18 cellular contexts compared by ENCODE assay signal in the genomic region with DNA sequence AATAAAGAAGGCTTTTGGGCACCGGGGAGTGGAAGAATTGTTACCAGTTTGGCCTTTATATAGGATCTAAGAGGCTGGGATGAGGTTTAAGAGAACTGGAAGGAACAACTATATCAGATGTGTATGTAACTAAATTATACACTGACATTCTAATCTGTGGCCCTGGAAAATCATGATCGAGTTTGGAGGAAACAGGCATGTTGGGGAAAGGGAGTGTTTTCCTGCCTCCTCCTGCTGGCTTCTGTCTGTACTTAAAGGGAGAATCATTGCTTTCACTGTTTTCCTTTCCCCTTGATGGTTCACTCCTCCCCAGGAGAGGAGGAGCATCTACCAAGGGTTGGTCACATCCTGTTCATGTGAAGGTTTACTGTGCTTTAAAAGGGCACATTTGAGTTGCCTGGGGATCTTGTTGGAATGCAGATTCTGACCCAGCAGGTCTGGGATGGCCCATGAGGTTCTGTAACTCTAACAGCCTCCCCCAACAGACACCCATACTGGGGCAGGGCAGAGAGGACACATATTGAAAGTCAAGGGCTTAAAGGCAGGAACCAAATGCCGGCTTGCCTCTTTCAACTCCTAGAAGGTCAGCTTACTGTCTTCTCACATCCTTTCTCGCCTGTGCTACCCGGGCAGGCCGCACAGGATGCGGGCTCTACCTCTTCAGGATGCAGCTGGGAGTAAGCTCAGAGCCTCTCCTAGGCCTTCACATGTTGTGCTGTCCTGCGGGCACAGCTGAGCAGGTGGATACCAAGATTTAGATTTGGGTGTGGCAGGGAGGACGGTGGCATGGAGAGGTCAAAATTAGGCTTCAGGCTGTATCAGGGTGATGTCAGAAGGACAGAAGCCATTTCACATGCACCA.
A peak's percentile ranks its signal among the peaks of the same experiment; 100 is the strongest.
DNase-seq lines count a peak whose midpoint lies in the region; ATAC-seq and TF ChIP-seq lines count a peak whose summit lies in the region.
"Had no signal": no experiment of that assay in that cellular context is flagged by ENCODE, and none has a peak within 500 bp of the region (broad histone marks: within the 10 kb centered on the region; RNA-seq: fewer than 3 reads in every experiment).

No MANE protein-coding gene starts in this region.

- no peaks in the 10 kb centered on the region for H4K20me1 ChIP-seq in IMR-90 (ENCODE audit: insufficient read depth, low read length)

- ATAC-seq in IMR-90 (ENCODE audit: low read depth) (peak; percentile 29; the same call in 1 of the 2 replicates), GM18867 (IDR thresholded peaks at IDR 0.05; ENCODE audit: unreplicated experiment) (no peak), GM18511 (IDR thresholded peaks at IDR 0.05; ENCODE audit: unreplicated experiment) (no peak), HG03045 (IDR thresholded peaks at IDR 0.05; ENCODE audit: unreplicated experiment) (no peak)
- ATAC-seq: activated T-helper 17 cell treated with anti-CD3 and anti-CD28 coated beads, Interleukin-2, amount 50 U/mL, for 72 hours; left ventricle myocardium superior had no signal

- no peak overlapping the region for H3K9ac ChIP-seq in IMR-90 (ENCODE audit: low read depth, low read length)

- CTCF ChIA-PET in IMR-90 (lab: Yijun Ruan, JAX), result no interaction called here

- no peak overlapping the region for H4K5ac ChIP-seq in IMR-90 (ENCODE audit: low read depth, low read length)

- H3K4me3 ChIP-seq in IMR-90 (ENCODE audit: insufficient read depth, low read depth, low read length) (no peak overlapping the region), epithelial cell of esophagus (ENCODE audit: low read length) (no peak overlapping the region), prostate gland (no peak overlapping the region)
- H3K4me3 ChIP-seq: thoracic aorta had no signal

- dilution Hi-C loops in IMR-90 (cut with HindIII; ENCODE audit: low sequenced_read_pairs, unreplicated experiment), result no loop called here

- H3K56ac ChIP-seq in IMR-90 (ENCODE audit: extremely low read depth, insufficient read depth, low read length), result no peak overlapping the region

- TF ChIP-seq CTCF in IMR-90 (conservative IDR thresholded peaks at IDR 0.05; ENCODE audit: low read depth, low read length) (no peak), epithelial cell of esophagus (IDR thresholded peaks at IDR 0.05; ENCODE audit: insufficient read depth, low read depth, low read length, missing control alignments) (no peak), nephron (IDR thresholded peaks at IDR 0.05; ENCODE audit: unreplicated experiment in 3 of 3) (no peak), prostate gland (IDR thresholded peaks at IDR 0.05) (no peak)

- H2AK9ac ChIP-seq in IMR-90 (replicated peaks; ENCODE audit: low read depth, low read length, poor library complexity), result no peak overlapping the region

- H3K9me1 ChIP-seq in IMR-90 (ENCODE audit: insufficient read depth, low read length), result no peaks in the 10 kb centered on the region; the same call in 1 of the 2 replicates

- TF ChIP-seq RAD21 in IMR-90 (IDR thresholded peaks at IDR 0.05; ENCODE audit: low read length), result no peak

- peak overlapping the region; percentile 55 to 86 (median 74) for H3K27ac Mint-ChIP-seq in nephron
- H3K27ac Mint-ChIP-seq: activated T-helper 17 cell treated with anti-CD3 and anti-CD28 coated beads, Interleukin-2, amount 50 U/mL, for 72 hours had no signal

- H3K79me1 ChIP-seq in IMR-90 (ENCODE audit: low read depth in 1 of 2, low read length in 2 of 2), result no peaks in the 10 kb centered on the region

- H2AK5ac ChIP-seq in IMR-90 (ENCODE audit: low read depth, low read length), result no peak overlapping the region

- H2BK5ac ChIP-seq in IMR-90 (ENCODE audit: low read depth, low read length, poor library complexity, severe bottlenecking), result no peak overlapping the region

- no peak overlapping the region for H2BK20ac ChIP-seq in IMR-90 (ENCODE audit: low read depth, low read length)

- POLR2A ChIA-PET in IMR-90 (lab: Charles Lee; ENCODE audit: unreplicated experiment), result interaction anchor here (0.6 kb wide), 1 partner anchor 412 kb away, joined by 4 read pairs; no protein-coding TSS in a partner anchor

- peaks cover 31% of the 10 kb centered on the region for H3K4me1 Mint-ChIP-seq in nephron
- H3K4me1 Mint-ChIP-seq: activated T-helper 17 cell treated with anti-CD3 and anti-CD28 coated beads, Interleukin-2, amount 50 U/mL, for 72 hours had no signal

- H3K23ac ChIP-seq in IMR-90 (ENCODE audit: low read depth, low read length), result no peak overlapping the region

- no peaks in the 10 kb centered on the region for H3K27me3 ChIP-seq in IMR-90 (ENCODE audit: control insufficient read depth, insufficient read depth, low read length)
- no peaks in the 10 kb centered on the region for H3K27me3 ChIP-seq in prostate gland (replicated peaks; ENCODE audit: insufficient read depth)

- 0% methylated on average over 1 of the region's 9 CpGs; no CpG with 5 or more reads in 1 of the 2 experiments for WGBS in IMR-90 (ENCODE audit: extremely low coverage in 2 of 2, insufficient read length in 1 of 2), 2 experiments
- WGBS in prostate gland, result 76% methylated on average over 9 of the region's 9 CpGs

- no peak overlapping the region for H2AFZ ChIP-seq in IMR-90 (replicated peaks; ENCODE audit: low read length, poor library complexity)

- H3K27me3 Mint-ChIP-seq in nephron (ENCODE audit: low read depth), result peaks cover 4% of the 10 kb centered on the region

- no peaks in the 10 kb centered on the region for H3K36me3 Mint-ChIP-seq in nephron (ENCODE audit: low read depth)

- no peaks in the 10 kb centered on the region for H3K9me3 ChIP-seq in IMR-90 (ENCODE audit: control insufficient read depth, insufficient read depth, low read length)
- H3K9me3 ChIP-seq in prostate gland, result no peaks in the 10 kb centered on the region
- H3K9me3 ChIP-seq: thoracic aorta had no signal

- no TSS peak for BruUV-seq in IMR-90 (replicated peaks; lab: Mats Ljungman, UMichigan)

- no peak overlapping the region for H4K8ac ChIP-seq in IMR-90 (ENCODE audit: low read depth in 2 of 2, low read length in 2 of 2)

- in situ Hi-C loops in IMR-90 (cut with MboI; ENCODE audit: low sequenced_read_pairs), result no loop called here

- no peak overlapping the region for H3K18ac ChIP-seq in IMR-90 (ENCODE audit: low read depth, low read length)

- H3K4me3 Mint-ChIP-seq in nephron, result peak overlapping the region in 1 of 3 experiments; percentile 1
- H3K4me3 Mint-ChIP-seq: activated T-helper 17 cell treated with anti-CD3 and anti-CD28 coated beads, Interleukin-2, amount 50 U/mL, for 72 hours had no signal

- peaks cover 3% of the 10 kb centered on the region; the same call in 1 of the 2 replicates for H3K4me1 ChIP-seq in IMR-90 (ENCODE audit: control insufficient read depth, insufficient read depth, low read length)
- no peaks in the 10 kb centered on the region for H3K4me1 ChIP-seq in prostate gland (replicated peaks)

- no peak overlapping the region for H3K27ac ChIP-seq in IMR-90 (ENCODE audit: insufficient read depth, low read length)
- H3K27ac ChIP-seq in prostate gland, result no peak overlapping the region
- H3K27ac ChIP-seq: HL-60, thoracic aorta had no signal

- no peak overlapping the region for H2BK15ac ChIP-seq in IMR-90 (ENCODE audit: low read depth, low read length)

- H2BK120ac ChIP-seq in IMR-90 (ENCODE audit: low read depth, low read length), result no peak overlapping the region

- no peak overlapping the region for H3K4me2 ChIP-seq in IMR-90 (ENCODE audit: low read depth, low read length)

- no peak overlapping the region for H3K4ac ChIP-seq in IMR-90 (ENCODE audit: low read depth, low read length)

- H3K9me3 Mint-ChIP-seq in nephron, result no peaks in the 10 kb centered on the region
- H3K9me3 Mint-ChIP-seq: activated T-helper 17 cell treated with anti-CD3 and anti-CD28 coated beads, Interleukin-2, amount 50 U/mL, for 72 hours had no signal

- no peak overlapping the region for H4K91ac ChIP-seq in IMR-90 (ENCODE audit: insufficient read depth, low read depth, low read length)

- DNase-seq in EH (ENCODE audit: low read depth) (peak; percentile 49), IMR-90 (peak; percentile 29), epithelial cell of esophagus (ENCODE audit: low read depth) (peak; percentile 9), prostate gland (ENCODE audit: low spot score) (no peak)
- DNase-seq: activated CD4-positive, alpha-beta T cell treated with anti-CD3 and anti-CD28 coated beads for 1 hour; glutamatergic neuron; left ventricle myocardium superior; NCI-H2081; NCI-H510A treated with DMSO at 0.1 percent for 48 hours; occipital lobe; RPMI8226 had no signal

- TF ChIP-seq POLR2A in IMR-90 (IDR thresholded peaks at IDR 0.05; ENCODE audit: low read depth, low read length) (no peak), prostate gland (IDR thresholded peaks at IDR 0.05) (no peak)

- no peaks in the 10 kb centered on the region for H3K36me3 ChIP-seq in IMR-90 (ENCODE audit: control insufficient read depth, insufficient read depth, low read length)
- H3K36me3 ChIP-seq in prostate gland, result no peaks in the 10 kb centered on the region

- no peak overlapping the region for H3K14ac ChIP-seq in IMR-90 (replicated peaks; ENCODE audit: low read depth, low read length)

- intact Hi-C loops in IMR-90 (cut with micrococcal nuclease) (no loop called here), prostate gland (cut with DNase I) (no loop called here)

TF ChIP-seq in IMR-90, 13 proteins besides CTCF, POLR2A, EP300 and RAD21 (continues in another document):
- TF ChIP-seq, protein P1, sequence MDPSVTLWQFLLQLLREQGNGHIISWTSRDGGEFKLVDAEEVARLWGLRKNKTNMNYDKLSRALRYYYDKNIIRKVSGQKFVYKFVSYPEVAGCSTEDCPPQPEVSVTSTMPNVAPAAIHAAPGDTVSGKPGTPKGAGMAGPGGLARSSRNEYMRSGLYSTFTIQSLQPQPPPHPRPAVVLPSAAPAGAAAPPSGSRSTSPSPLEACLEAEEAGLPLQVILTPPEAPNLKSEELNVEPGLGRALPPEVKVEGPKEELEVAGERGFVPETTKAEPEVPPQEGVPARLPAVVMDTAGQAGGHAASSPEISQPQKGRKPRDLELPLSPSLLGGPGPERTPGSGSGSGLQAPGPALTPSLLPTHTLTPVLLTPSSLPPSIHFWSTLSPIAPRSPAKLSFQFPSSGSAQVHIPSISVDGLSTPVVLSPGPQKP (IDR thresholded peaks at IDR 0.05; ENCODE audit: borderline replicate concordance, low read depth, low read length), result no peak
- no peak for TF ChIP-seq NFE2L2 (IDR thresholded peaks at IDR 0.05; ENCODE audit: low read depth, low read length)
- TF ChIP-seq MAZ (IDR thresholded peaks at IDR 0.05; ENCODE audit: borderline replicate concordance, low read depth, low read length), result no peak
- no peak for TF ChIP-seq SMC3 (IDR thresholded peaks at IDR 0.05; ENCODE audit: low read depth, low read length)
- TF ChIP-seq USF2 (IDR thresholded peaks at IDR 0.05; ENCODE audit: low read depth, low read length), result no peak
- no peak for TF ChIP-seq BHLHE40 (IDR thresholded peaks at IDR 0.05; ENCODE audit: low read depth, low read length)
- no peak for TF ChIP-seq RCOR1 (IDR thresholded peaks at IDR 0.05; ENCODE audit: insufficient replicate concordance, low read length)
